8 cellular contexts compared by ENCODE assay signal in the genomic region with DNA sequence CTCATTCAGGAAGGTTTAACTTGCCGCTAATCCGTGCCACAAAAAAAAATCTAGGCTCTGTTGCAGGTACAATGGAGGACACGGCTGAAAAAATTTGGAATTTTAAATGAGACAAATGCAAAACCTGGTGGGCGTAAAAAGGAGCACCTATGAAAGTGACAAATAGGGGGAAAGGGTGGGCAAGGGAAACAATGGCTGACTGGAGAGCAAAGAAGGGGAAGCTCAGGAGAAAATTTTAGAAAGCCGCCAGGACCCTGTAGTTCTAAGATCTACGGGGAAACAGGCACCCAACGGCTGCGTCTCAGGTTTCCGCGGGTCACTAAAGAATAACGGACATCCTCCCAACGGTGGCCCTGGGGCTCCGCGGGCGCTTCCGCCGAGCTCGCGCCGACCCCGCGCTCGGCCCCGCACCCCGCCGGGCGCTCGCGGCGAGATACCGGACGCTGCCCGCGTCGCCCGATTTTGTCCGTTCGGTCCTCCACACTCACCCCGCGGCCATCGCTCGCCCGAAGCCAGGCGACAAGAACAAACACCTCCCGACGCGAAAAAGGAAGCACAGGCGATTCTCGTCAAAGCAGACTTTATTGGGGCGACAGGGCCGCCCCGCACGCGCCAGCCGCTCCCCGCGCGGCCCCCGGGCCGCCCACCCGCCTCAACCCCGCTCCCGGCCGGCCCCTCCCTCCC. TPM values are rescaled to one million over a fixed set of nuclear protein-coding genes. Genes with fewer than 3 reads are reported as not detected.
DNase-seq lines count a peak whose midpoint lies in the region; ATAC-seq, FAIRE-seq and TF ChIP-seq lines count a peak whose summit lies in the region.

No MANE protein-coding gene starts in this region.

- H3K23ac ChIP-seq in trophoblast cell (ENCODE audit: low read length): no peak overlapping the region

- peak overlapping the region; percentile 39 for H2AK5ac ChIP-seq in trophoblast cell (ENCODE audit: low read length)

- peak overlapping the region; percentile 66 for H3K4me3 ChIP-seq in A549
- H3K4me3 ChIP-seq in PC-9: peak overlapping the region; percentile 75
- H3K4me3 ChIP-seq in trophoblast cell (ENCODE audit: low read depth, low read length): peak overlapping the region; percentile 99

- intact Hi-C loops in PC-9 (cut with micrococcal nuclease; ENCODE audit: unreplicated experiment): no loop called here
- intact Hi-C loops in head of caudate nucleus (cut with DNase I): loop anchor here (2.0 kb wide), 1 partner anchor 139 kb away; a partner anchor contains a TSS

- H3K18ac ChIP-seq in trophoblast cell (ENCODE audit: low read length): peak overlapping the region; percentile 77

- TF ChIP-seq CTCF in A549 (IDR thresholded peaks at IDR 0.05): no peak
- TF ChIP-seq CTCF in PC-9 (conservative IDR thresholded peaks at IDR 0.05): no peak

- peaks cover 15% of the 10 kb centered on the region for H3K79me1 ChIP-seq in trophoblast cell (ENCODE audit: low read length)

- H3K9me2 ChIP-seq in PC-9 (ENCODE audit: insufficient read depth): no peaks in the 10 kb centered on the region

- peak overlapping the region; percentile 43; the same call in 1 of the 2 replicates for H2AFZ ChIP-seq in PC-9
- peak overlapping the region; percentile 98 for H2AFZ ChIP-seq in trophoblast cell (ENCODE audit: insufficient read depth, low read length, poor library complexity)

- no peak overlapping the region for H2BK12ac ChIP-seq in trophoblast cell (ENCODE audit: low read length)

- FAIRE-seq in A549 (lab: Jason Lieb, UNC) (no peak), RCC 7860 (lab: Jason Lieb, UNC) (no peak)

- no peak for TF ChIP-seq RAD21 in A549 (conservative IDR thresholded peaks at IDR 0.05 in 1 of 2, IDR thresholded peaks at IDR 0.05 in 1 of 2)

- no peaks in the 10 kb centered on the region for H3K27me3 ChIP-seq in PC-9 (ENCODE audit: insufficient read depth, low read depth)
- no peaks in the 10 kb centered on the region for H3K27me3 ChIP-seq in trophoblast cell (ENCODE audit: insufficient read depth, low read length)

- peak overlapping the region; percentile 97 for H3K9ac ChIP-seq in trophoblast cell (ENCODE audit: low read length)

- DNase-seq in A549 (ENCODE audit: low read depth in 1 of 2, low spot score in 1 of 2) (peak; percentile 38 to 56), HT1080 (ENCODE audit: low read depth) (peak; percentile 55), PC-9 (no peak), head of caudate nucleus (peak in 40 of 42 donors; percentile 20 to 74 (median 53)), trophoblast cell (peak; percentile 10 to 55), RCC 7860 (ENCODE audit: low spot score) (no peak)
- DNase-seq in activated naive CD4-positive, alpha-beta T cell (lab: John Stamatoyannopoulos, UW): peak in 3 of 4 experiments; percentile 23 to 32 (median 25)

- peak overlapping the region; percentile 52 for H2BK120ac ChIP-seq in trophoblast cell (ENCODE audit: insufficient read depth, low read length, poor library complexity)

- peak overlapping the region; percentile 88 for H3K14ac ChIP-seq in trophoblast cell (ENCODE audit: low read length)

- CTCF ChIA-PET in A549 (lab: Yijun Ruan, JAX): interaction anchor here (1.1 to 1.8 kb wide), 5 partner anchors 9 to 129 kb away, joined by 3 to 6 read pairs (median 3); no protein-coding TSS in a partner anchor
- CTCF ChIA-PET in PC-9 (lab: Charles Lee): no interaction called here

- POLR2A ChIA-PET in A549 (lab: Yijun Ruan, JAX): interaction anchor here (0.7 to 1.2 kb wide), 4 partner anchors 9 to 45 kb away, joined by 3 to 5 read pairs (median 4); no protein-coding TSS in a partner anchor
- POLR2A ChIA-PET in PC-9 (lab: Charles Lee; ENCODE audit: unreplicated experiment): no interaction called here

- peaks cover 84% of the 10 kb centered on the region for H3K79me2 ChIP-seq in PC-9 (ENCODE audit: low read depth)
- peaks cover 28% of the 10 kb centered on the region for H3K79me2 ChIP-seq in trophoblast cell (ENCODE audit: control insufficient read depth, insufficient read depth, low read length, poor library complexity)

- H2BK5ac ChIP-seq in trophoblast cell (ENCODE audit: low read depth, low read length, poor library complexity): peak overlapping the region; percentile 76

- peak; percentile 7 to 25; a peak in 2 of 6 replicates for ATAC-seq in A549
- ATAC-seq in GM18517 (IDR thresholded peaks at IDR 0.05; ENCODE audit: unreplicated experiment): peak; percentile 14

- H3F3A ChIP-seq in PC-9 (ENCODE audit: insufficient read depth, low read depth): peaks cover 7% of the 10 kb centered on the region; the same call in 1 of the 2 replicates

- peak overlapping the region; percentile 96 for H3K4ac ChIP-seq in trophoblast cell (ENCODE audit: low read depth, low read length)

- peak overlapping the region; percentile 92 for H3K4me2 ChIP-seq in A549
- H3K4me2 ChIP-seq in PC-9: peak overlapping the region; percentile 97
- peak overlapping the region; percentile 92 for H3K4me2 ChIP-seq in trophoblast cell (ENCODE audit: low read length)

- no peak for TF ChIP-seq EP300 in A549 (IDR thresholded peaks at IDR 0.05)

- H3K27ac ChIP-seq in A549: peak overlapping the region; percentile 96 to 98
- peak overlapping the region; percentile 73 for H3K27ac ChIP-seq in PC-9
- peak overlapping the region; percentile 98 for H3K27ac ChIP-seq in trophoblast cell (ENCODE audit: low read depth, low read length)

- H3K36me3 ChIP-seq in PC-9 (ENCODE audit: low read depth) (no peaks in the 10 kb centered on the region), trophoblast cell (ENCODE audit: control insufficient read depth in 1 of 2, insufficient read depth in 2 of 2, low read length in 2 of 2) (peaks cover 0 to 1% of the 10 kb centered on the region in 2 experiments)

- H3K4me1 ChIP-seq in A549 (peaks cover 24% of the 10 kb centered on the region; the same call in 2 of the 3 replicates), PC-9 (replicated peaks; ENCODE audit: insufficient read depth) (peaks cover 20% of the 10 kb centered on the region), trophoblast cell (ENCODE audit: control insufficient read depth in 1 of 2, insufficient read depth in 2 of 2, low read length in 2 of 2) (no peaks in the 10 kb centered on the region)

- no TSS peak for BruUV-seq in PC-9 (replicated peaks; lab: Mats Ljungman, UMichigan)

- H3K9me3 ChIP-seq in A549 (no peaks in the 10 kb centered on the region), PC-9 (ENCODE audit: insufficient read depth, low read depth) (no peaks in the 10 kb centered on the region), trophoblast cell (ENCODE audit: insufficient read depth, low read depth, low read length) (peaks cover 4% of the 10 kb centered on the region)

- H4K12ac ChIP-seq in trophoblast cell (ENCODE audit: low read depth, low read length): peak overlapping the region; percentile 79

- no peak for TF ChIP-seq POLR2A in A549 (IDR thresholded peaks at IDR 0.05; ENCODE audit: low read length)

- peaks cover 36% of the 10 kb centered on the region for H4K20me1 ChIP-seq in PC-9 (ENCODE audit: insufficient read depth)

- peak overlapping the region; percentile 90 for H4K8ac ChIP-seq in trophoblast cell (ENCODE audit: low read depth, low read length)

- H4K91ac ChIP-seq in trophoblast cell (ENCODE audit: low read depth, low read length): peak overlapping the region; percentile 94

- 3% methylated on average over 17 of the region's 64 CpGs for WGBS in A549 (ENCODE audit: missing lambda C conversion rate)
- WGBS in trophoblast cell (ENCODE audit: extremely low coverage, insufficient coverage, insufficient read length): no CpG with 5 or more reads among the region's 64 CpGs

TF ChIP-seq in A549, 52 proteins besides CTCF, POLR2A, EP300 and RAD21:
- TF ChIP-seq PHF8 (IDR thresholded peaks at IDR 0.05; ENCODE audit: borderline replicate concordance, low read depth) (peak; percentile 54; the same call in 1 of the 2 replicates), RFX5 (IDR thresholded peaks at IDR 0.05) (no peak), ZNF302 (CRISPR knock-in tag; IDR thresholded peaks at IDR 0.05) (no peak), KDM5A (IDR thresholded peaks at IDR 0.05) (peak; percentile 53; the same call in 1 of the 2 replicates), HEYL (CRISPR knock-in tag; IDR thresholded peaks at IDR 0.05) (no peak), JUN (IDR thresholded peaks at IDR 0.05) (peak; percentile 6 to 70; a peak in 2 of 5 replicates), MAZ (IDR thresholded peaks at IDR 0.05; ENCODE audit: borderline replicate concordance, low read depth, low read length) (no peak)
- TF ChIP-seq, protein P1, sequence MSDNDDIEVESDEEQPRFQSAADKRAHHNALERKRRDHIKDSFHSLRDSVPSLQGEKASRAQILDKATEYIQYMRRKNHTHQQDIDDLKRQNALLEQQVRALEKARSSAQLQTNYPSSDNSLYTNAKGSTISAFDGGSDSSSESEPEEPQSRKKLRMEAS (IDR thresholded peaks at IDR 0.05): 0 out of 2 replicates have a peak, but pooled peaks have one; percentile 17
- TF ChIP-seq, protein P2, sequence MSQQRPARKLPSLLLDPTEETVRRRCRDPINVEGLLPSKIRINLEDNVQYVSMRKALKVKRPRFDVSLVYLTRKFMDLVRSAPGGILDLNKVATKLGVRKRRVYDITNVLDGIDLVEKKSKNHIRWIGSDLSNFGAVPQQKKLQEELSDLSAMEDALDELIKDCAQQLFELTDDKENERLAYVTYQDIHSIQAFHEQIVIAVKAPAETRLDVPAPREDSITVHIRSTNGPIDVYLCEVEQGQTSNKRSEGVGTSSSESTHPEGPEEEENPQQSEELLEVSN (IDR thresholded peaks at IDR 0.05; ENCODE audit: borderline replicate concordance, low read depth): 0 out of 2 replicates have a peak, but pooled peaks have one; percentile 25
TF ChIP-seq in A549: peak in this region for 5.

RNA-seq across cellular contexts. Expression of a gene that starts 1.1 kb away (rescaled TPM):
- polyA plus RNA-seq in A549 (2011; rRNA removed): 61.6 and 65.8 TPM in 2 replicates
- polyA plus RNA-seq in A549 (2012; cell fraction: cytosol; rRNA removed): 23.0 and 24.3 TPM in 2 replicates
- 22.9 and 23.5 TPM in 2 replicates for polyA plus RNA-seq in A549 (2012; cell fraction: nucleus; rRNA removed)
- 58.1 to 59.6 TPM (median 58.4 TPM) in 3 replicates for polyA plus RNA-seq in A549 (2017; fragmentation: RNase III; extraction: RNeasy Plus Mini Kit Qiagen cat#74134 plus additional on column Dnase treatment)
- 27.6 and 36.8 TPM in 2 replicates for polyA minus RNA-seq in A549 (2011; rRNA and poly(A)+ RNA removed)
- total RNA-seq in HT1080 (2014; rRNA removed; shearing (Covaris generic)): 50.4 and 53.5 TPM in 2 replicates
- 37.7 and 44.2 TPM in 2 replicates for polyA plus RNA-seq in HT1080 (2015; cell fraction: cytosol; rRNA removed)
- polyA plus RNA-seq in HT1080 (2015; cell fraction: nucleus; rRNA removed): 47.6 and 53.6 TPM in 2 replicates
- total RNA-seq in PC-9 (2021): 32.3 and 35.8 TPM in 2 replicates
- 88.5 and 92.7 TPM in 2 replicates for polyA plus RNA-seq in trophoblast cell (2013)

Comparison
In these comparisons a context has a peak if more than half of its experiments do, and no peak if none do; other contexts are left out.
1. DNase-seq: peak in A549 (2 of 2), HT1080 (single experiment), activated naive CD4-positive, alpha-beta T cell (3 of 4), head of caudate nucleus (40 of 42) and trophoblast cell (2 of 2); none in PC-9 (0 of 2) and RCC 7860 (single experiment).
2. Peak in every context shown above with its lines, with median percentiles within 50 percentile points of each other: H3K27ac ChIP-seq, H3K4me2 ChIP-seq and H3K4me3 ChIP-seq.